In genomic region chr12:71780207-71780822, GRCh38 we compare ENCODE assay signal across 8 cellular contexts. TPM values are rescaled to one million over a fixed set of nuclear protein-coding genes. Genes with fewer than 3 reads are reported as not detected.
A peak's percentile ranks its signal among the peaks of the same experiment; 100 is the strongest.
DNase-seq lines count a peak whose midpoint lies in the region; ATAC-seq and TF ChIP-seq lines count a peak whose summit lies in the region.

No MANE protein-coding gene starts in this region.

- H3K27me3 ChIP-seq in upper lobe of right lung = no peaks in the 10 kb centered on the region

- H3K9me3 Mint-ChIP-seq in effector memory CD8-positive, alpha-beta T cell = no peaks in the 10 kb centered on the region

- TF ChIP-seq CTCF in upper lobe of right lung (IDR thresholded peaks at IDR 0.05) = peak; percentile 73

- peaks cover 56% of the 10 kb centered on the region for H3K36me3 ChIP-seq in upper lobe of right lung

- no peaks in the 10 kb centered on the region for H3K9me3 ChIP-seq in upper lobe of right lung

- peaks cover 5 to 13% of the 10 kb centered on the region in 2 donors for H3K4me1 Mint-ChIP-seq in effector memory CD8-positive, alpha-beta T cell (ENCODE audit: low read depth in 2 of 2)

- ATAC-seq in GM21515 (IDR thresholded peaks at IDR 0.05; ENCODE audit: unreplicated experiment) (peak; percentile 51), upper lobe of right lung (peak; percentile 66)
- peak; percentile 57 for ATAC-seq in effector memory CD8-positive, alpha-beta T cell (replicated peaks)

- H3K27ac Mint-ChIP-seq in effector memory CD8-positive, alpha-beta T cell = peak overlapping the region in 1 of 2 donors; percentile 38

- DNase-seq in EL (peak; percentile 43), NCI-H1092 (lab: John Stamatoyannopoulos, UW) (peak; percentile 2), mucosa of gallbladder (ENCODE audit: low spot score) (peak; percentile 53), upper lobe of right lung (no peak), SHP77 treated with DMSO at 0.1 percent for 48 hours (lab: John Stamatoyannopoulos, UW) (no peak)
- peak; percentile 7 for DNase-seq in activated CD4-positive, alpha-beta T cell treated with anti-CD3 and anti-CD28 coated beads for 24 hours (ENCODE audit: low read depth in 2 of 2)
- peak; percentile 22 to 39 (median 30) for DNase-seq in effector memory CD8-positive, alpha-beta T cell

- H3K4me3 Mint-ChIP-seq in effector memory CD8-positive, alpha-beta T cell = no peak overlapping the region

- H3K4me3 ChIP-seq in upper lobe of right lung = no peak overlapping the region

- H3K27ac ChIP-seq in upper lobe of right lung = no peak overlapping the region

- H3K27me3 Mint-ChIP-seq in effector memory CD8-positive, alpha-beta T cell = no peaks in the 10 kb centered on the region

- peaks cover 37% of the 10 kb centered on the region for H3K36me3 Mint-ChIP-seq in effector memory CD8-positive, alpha-beta T cell (ENCODE audit: insufficient read depth)

- intact Hi-C loops in upper lobe of right lung (cut with DNase I) = no loop called here

- H3K4me1 ChIP-seq in upper lobe of right lung = peaks cover 11% of the 10 kb centered on the region

RNA-seq across cellular contexts. Expression of gene RAB21, which starts 25.7 kb away (rescaled TPM):
- total RNA-seq in mucosa of gallbladder (72.1 TPM), upper lobe of right lung (83.8 TPM)

RNA-seq across cellular contexts. Expression of gene TBC1D15, which starts 59.2 kb away (rescaled TPM):
- total RNA-seq in mucosa of gallbladder (39.6 TPM), upper lobe of right lung (67.1 TPM)

Comparison
In these comparisons a context has a peak if more than half of its experiments do, and no peak if none do; other contexts are left out.
1. DNase-seq: peak in EL (single experiment), NCI-H1092 (single experiment), activated CD4-positive, alpha-beta T cell treated with anti-CD3 and anti-CD28 coated beads for 24 hours (2 of 2), effector memory CD8-positive, alpha-beta T cell (3 of 3) and mucosa of gallbladder (single experiment); none in upper lobe of right lung (single experiment) and SHP77 treated with DMSO at 0.1 percent for 48 hours (single experiment).
2. Peak in every context shown above with its lines, with median percentiles within 50 percentile points of each other: ATAC-seq.